In the genomic region with DNA sequence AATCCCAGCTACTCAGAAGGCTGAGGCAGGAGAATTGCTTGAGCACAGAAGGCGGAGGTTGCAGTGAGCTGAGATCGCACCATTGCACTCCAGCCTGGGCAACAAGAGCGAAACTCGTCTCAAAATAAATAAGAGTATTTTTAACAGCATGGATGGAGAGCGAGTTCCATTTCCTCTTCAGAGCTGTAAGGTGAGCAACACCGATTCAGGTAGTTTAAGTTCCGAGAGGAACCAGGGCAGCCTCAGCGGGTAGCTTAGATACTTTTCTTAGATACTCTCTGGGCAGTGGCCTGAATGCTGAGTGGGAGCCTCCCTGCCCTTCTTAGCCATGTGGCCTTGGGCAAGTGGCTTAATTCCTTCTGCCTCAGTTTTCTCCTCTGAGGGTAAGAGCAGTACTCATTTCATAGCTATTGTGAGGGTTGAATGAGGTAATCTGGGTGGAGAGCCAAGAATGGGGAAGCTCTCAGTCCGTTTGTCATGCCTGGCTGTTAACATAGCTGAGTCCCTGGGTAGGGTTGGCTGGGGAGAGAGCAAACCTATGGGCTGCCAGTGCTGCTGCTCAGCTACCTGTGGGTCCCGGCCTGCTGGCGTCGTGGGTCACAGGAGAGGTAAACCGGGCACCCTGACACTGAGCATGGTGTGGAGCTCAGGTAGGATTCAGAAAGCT, we compare ENCODE assay signal across 9 cellular contexts. TPM values are rescaled to one million over a fixed set of nuclear protein-coding genes. Genes with fewer than 3 reads are reported as not detected.
A peak's percentile ranks its signal among the peaks of the same experiment; 100 is the strongest.
DNase-seq lines count a peak whose midpoint lies in the region; ATAC-seq and TF ChIP-seq lines count a peak whose summit lies in the region.
"Had no signal": no experiment of that assay in that cellular context is flagged by ENCODE, and none has a peak within 500 bp of the region (broad histone marks: within the 10 kb centered on the region; RNA-seq: fewer than 3 reads in every experiment).

No MANE protein-coding gene starts in this region.

- H3K27ac ChIP-seq in spleen = peak overlapping the region in 4 of 8 donors; percentile 30 to 74 (median 58)
- H3K27ac ChIP-seq: 22Rv1 had no signal

- intact Hi-C loops in spleen (cut with DNase I; ENCODE audit: low total_unique reads) = no loop called here

- peaks cover 12 to 59% (median 42%) of the 10 kb centered on the region in 6 donors for H3K4me1 ChIP-seq in spleen

- no peak for ATAC-seq in GM21447 (IDR thresholded peaks at IDR 0.05; ENCODE audit: unreplicated experiment)

- WGBS in spleen, 5 donors = 83 to 90% (median 83%) methylated on average over 13 of the region's 13 CpGs

- no peaks in the 10 kb centered on the region for H3K27me3 ChIP-seq in spleen (replicated peaks in 1 of 7)

- DNase-seq in DMS 273 (lab: John Stamatoyannopoulos, UW; ENCODE audit: unreplicated experiment) (peak; percentile 19), DMS 273 treated with DMSO at 0.1 percent for 48 hours (lab: John Stamatoyannopoulos, UW) (no peak), OCI-M1 (lab: John Stamatoyannopoulos, UW) (peak; percentile 72), fibroblast of the aortic adventitia (ENCODE audit: low read depth) (peak; percentile 84), spleen (peak; percentile 70), epidermal melanocyte (ENCODE audit: insufficient read length, low spot score) (no peak)
- no peak for DNase-seq in stimulated activated CD4-positive, alpha-beta T cell treated with anti-CD3 and anti-CD28 coated beads, Interleukin-15, amount 100 ng/mL, for 24 hours

- TF ChIP-seq CTCF in fibroblast of the aortic adventitia (IDR thresholded peaks at IDR 0.05; ENCODE audit: insufficient read depth, low read length) = no peak
- TF ChIP-seq CTCF in spleen (IDR thresholded peaks at IDR 0.05 in 8 of 11, conservative IDR thresholded peaks at IDR 0.05 in 3 of 11) = no peak

- no peaks in the 10 kb centered on the region for H3K9me3 ChIP-seq in spleen

- no peak for TF ChIP-seq POLR2A in spleen (IDR thresholded peaks at IDR 0.05)

- H3K36me3 ChIP-seq in spleen = peaks cover 0 to 24% (median 0%) of the 10 kb centered on the region in 6 donors

- H3K4me3 ChIP-seq in fibroblast of the aortic adventitia (ENCODE audit: low read depth, low read length) (no peak overlapping the region), spleen (peak overlapping the region in 1 of 8 donors; percentile 13)

RNA-seq across cellular contexts. Expression of a gene that starts 4.1 kb away (rescaled TPM):
- total RNA-seq in fibroblast of the aortic adventitia (ENCODE audit: low replicate concordance) (8.9 and 14.0 TPM in 2 replicates), spleen (10 to 100 TPM; 57.3 to 91.3 (median 65.0) TPM)
- polyA plus RNA-seq in spleen = 1 to 10 TPM; 2.7 to 5.5 (median 3.0) TPM

Comparison
In these comparisons a context has a peak if more than half of its experiments do, and no peak if none do; other contexts are left out.
1. DNase-seq: peak in DMS 273 (single experiment), OCI-M1 (single experiment), fibroblast of the aortic adventitia (single experiment) and spleen (single experiment); none in DMS 273 treated with DMSO at 0.1 percent for 48 hours (single experiment), epidermal melanocyte (single experiment) and stimulated activated CD4-positive, alpha-beta T cell treated with anti-CD3 and anti-CD28 coated beads, Interleukin-15, amount 100 ng/mL, for 24 hours (single experiment).